Comparison of ENCODE assay signal across 20 cellular contexts in the genomic region with DNA sequence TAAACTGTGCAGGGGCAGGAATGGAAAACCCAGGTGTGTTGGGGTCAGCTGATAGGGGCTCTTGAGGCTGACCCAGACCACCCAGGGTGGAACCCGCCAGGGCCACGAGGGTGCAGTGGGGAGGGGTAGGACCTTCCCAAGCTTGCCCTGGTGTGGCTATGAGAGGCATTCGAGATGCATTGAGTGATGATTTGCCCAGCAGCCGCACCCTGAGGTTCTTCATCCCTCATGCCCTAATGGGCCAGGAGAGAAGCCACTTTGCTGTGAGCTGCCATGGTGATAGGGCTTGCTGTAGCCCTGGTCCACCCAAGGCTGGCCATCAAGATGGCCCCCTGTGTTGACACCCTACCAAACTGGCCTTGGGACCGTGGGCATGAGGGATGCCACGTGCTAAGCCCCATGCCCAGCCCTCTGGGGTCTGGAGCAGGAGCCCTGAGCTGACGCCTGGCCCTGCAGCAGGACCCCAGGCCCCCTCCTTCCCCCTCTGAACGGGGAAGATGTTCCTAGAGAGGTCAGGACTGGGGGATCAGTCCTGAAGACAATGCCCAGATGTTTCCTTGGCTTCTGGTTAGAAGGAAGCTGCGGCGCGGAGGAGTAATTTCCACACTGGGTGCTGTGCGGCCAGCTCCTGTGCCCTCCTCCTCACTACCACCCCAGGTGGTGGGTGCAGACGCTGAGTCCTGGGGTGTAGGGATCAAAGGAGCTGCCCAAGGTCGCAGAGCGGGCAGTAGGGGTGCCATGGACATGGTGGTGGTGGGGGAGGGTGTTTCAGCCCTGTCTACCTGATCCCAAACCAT.
DNase-seq lines count a peak whose midpoint lies in the region; ATAC-seq and TF ChIP-seq lines count a peak whose summit lies in the region.
"Had no signal": no experiment of that assay in that cellular context is flagged by ENCODE, and none has a peak within 500 bp of the region (broad histone marks: within the 10 kb centered on the region; RNA-seq: fewer than 3 reads in every experiment).

No MANE protein-coding gene starts in this region.

- WGBS in right cardiac atrium, result 70% methylated on average over 15 of the region's 15 CpGs
- no CpG with 5 or more reads among the region's 15 CpGs for WGBS in neuronal stem cell (ENCODE audit: extremely low coverage in 2 of 2, insufficient read length in 2 of 2, insufficient replicate concordance in 1 of 2), 2 donors

- H3K4me3 ChIP-seq in right cardiac atrium (ENCODE audit: low read length) (no peak overlapping the region), right atrium auricular region (no peak overlapping the region), neuronal stem cell (ENCODE audit: low read length in 2 of 2) (no peak overlapping the region)
- H3K4me3 ChIP-seq: BLaER1 treated with 17β-estradiol and CSF1 and Interleukin-3, amounts not matched to agents 10 nM and 100 nM; GM23338; Peyer's patch had no signal

- peaks cover 15% of the 10 kb centered on the region for H3K27me3 Mint-ChIP-seq in T-helper 17 cell

- peaks cover 5% of the 10 kb centered on the region for H3K4me1 Mint-ChIP-seq in T-helper 17 cell
- H3K4me1 Mint-ChIP-seq: CD8-positive, alpha-beta memory T cell had no signal

- no peak overlapping the region for H4K91ac ChIP-seq in neuronal stem cell (ENCODE audit: low read depth, low read length, poor library complexity)

- H3K27ac ChIP-seq in right cardiac atrium (ENCODE audit: low read length) (no peak overlapping the region), right atrium auricular region (no peak overlapping the region), neuronal stem cell (replicated peaks; ENCODE audit: low read length) (no peak overlapping the region)
- H3K27ac ChIP-seq: BLaER1 treated with 17β-estradiol and CSF1 and Interleukin-3, amounts not matched to agents 10 nM and 100 nM; Peyer's patch had no signal

- H3K36me3 Mint-ChIP-seq in T-helper 17 cell (ENCODE audit: low read depth), result no peaks in the 10 kb centered on the region
- H3K36me3 Mint-ChIP-seq: CD8-positive, alpha-beta memory T cell had no signal

- H3K4me3 Mint-ChIP-seq in T-helper 17 cell, result no peak overlapping the region
- H3K4me3 Mint-ChIP-seq: CD8-positive, alpha-beta memory T cell; GM23338 had no signal

- H2BK120ac ChIP-seq in neuronal stem cell (ENCODE audit: low read depth, low read length), result no peak overlapping the region

- ATAC-seq in right cardiac atrium (no peak), T-helper 17 cell (no peak), GM21825 (IDR thresholded peaks at IDR 0.05; ENCODE audit: unreplicated experiment) (no peak)
- ATAC-seq: GM23338, Right ventricle myocardium inferior had no signal

- H3K4me1 ChIP-seq in right cardiac atrium (ENCODE audit: control insufficient read depth, insufficient read depth, low read length) (peaks cover 3% of the 10 kb centered on the region), right atrium auricular region (peaks cover 0 to 12% of the 10 kb centered on the region in 2 donors), neuronal stem cell (ENCODE audit: control insufficient read depth in 2 of 2, insufficient read depth in 1 of 2, low read depth in 1 of 2, low read length in 2 of 2) (peaks cover 0 to 5% of the 10 kb centered on the region in 2 donors)
- H3K4me1 ChIP-seq: Peyer's patch had no signal

- H3K9ac ChIP-seq in neuronal stem cell (ENCODE audit: low read depth, low read length, poor library complexity), result no peak overlapping the region
- H3K9ac ChIP-seq: BLaER1 treated with 17β-estradiol and CSF1 and Interleukin-3, amounts not matched to agents 10 nM and 100 nM had no signal

- peak in 2 of 3 donors; percentile 19 to 30 for DNase-seq in right cardiac atrium
- DNase-seq in right atrium auricular region (ENCODE audit: low spot score), result no peak
- no peak for DNase-seq in T-helper 17 cell
- no peak for DNase-seq in neuronal stem cell (ENCODE audit: low spot score)
- DNase-seq in stimulated activated CD4-positive, alpha-beta T cell treated with anti-CD3 and anti-CD28 coated beads, Interleukin-2, amount 100 ng/mL, for 48 hours, result no peak
- DNase-seq in NCI-H1048 (lab: John Stamatoyannopoulos, UW), result no peak
- DNase-seq in cortex of kidney (lab: John Stamatoyannopoulos, UW), result no peak
- DNase-seq: CD8-positive, alpha-beta memory T cell; DMS53; EL; KG1; NCI-H1092; NCI-H2081 treated with DMSO at 0.1 percent for 48 hours; NCI-H446 treated with DMSO at 0.1 percent for 48 hours; NCI-H748 treated with DMSO at 0.1 percent for 48 hours; Peyer's patch had no signal

- H3K79me1 ChIP-seq in neuronal stem cell (ENCODE audit: low read depth, low read length), result no peaks in the 10 kb centered on the region

- no peak overlapping the region for H2BK12ac ChIP-seq in neuronal stem cell (ENCODE audit: low read length)

- intact Hi-C loops in right cardiac atrium (cut with DNase I), result no loop called here

- no peak overlapping the region for H2AFZ ChIP-seq in neuronal stem cell (ENCODE audit: low read length)
- H2AFZ ChIP-seq: GM23338 had no signal

- no peak overlapping the region for H3K4ac ChIP-seq in neuronal stem cell (ENCODE audit: low read length)

- H4K8ac ChIP-seq in neuronal stem cell (ENCODE audit: low read depth, low read length), result no peak overlapping the region

- peak overlapping the region; percentile 91 for H2AK5ac ChIP-seq in neuronal stem cell (ENCODE audit: low read depth, low read length)

- H3K36me3 ChIP-seq in right atrium auricular region (no peaks in the 10 kb centered on the region), neuronal stem cell (replicated peaks in 1 of 2; ENCODE audit: control insufficient read depth in 2 of 2, insufficient read depth in 2 of 2, low read length in 2 of 2) (no peaks in the 10 kb centered on the region)
- H3K36me3 ChIP-seq: BLaER1 treated with 17β-estradiol and CSF1 and Interleukin-3, amounts not matched to agents 10 nM and 100 nM; Peyer's patch had no signal

- no peak overlapping the region for H3K4me2 ChIP-seq in neuronal stem cell (ENCODE audit: insufficient read depth, low read length, poor library complexity, severe bottlenecking)
- H3K4me2 ChIP-seq: GM23338 had no signal

- no peak for TF ChIP-seq CTCF in right atrium auricular region (IDR thresholded peaks at IDR 0.05)

- H3K27me3 ChIP-seq in right cardiac atrium (ENCODE audit: control insufficient read depth, insufficient read depth) (no peaks in the 10 kb centered on the region), right atrium auricular region (no peaks in the 10 kb centered on the region), neuronal stem cell (ENCODE audit: control insufficient read depth in 3 of 3, insufficient read depth in 3 of 3, low read depth in 1 of 3, low read length in 3 of 3) (peaks cover 0 to 27% (median 0%) of the 10 kb centered on the region in 3 experiments)
- H3K27me3 ChIP-seq: BLaER1 treated with 17β-estradiol and CSF1 and Interleukin-3, amounts not matched to agents 10 nM and 100 nM; Peyer's patch had no signal

- H3K18ac ChIP-seq in neuronal stem cell (ENCODE audit: low read length), result peak overlapping the region; percentile 44

- H3K14ac ChIP-seq in neuronal stem cell (ENCODE audit: low read length), result no peak overlapping the region

- no peak overlapping the region for H3K23ac ChIP-seq in neuronal stem cell (ENCODE audit: low read depth, low read length, poor library complexity)

- H3K27ac Mint-ChIP-seq in T-helper 17 cell, result peak overlapping the region; percentile 67
- H3K27ac Mint-ChIP-seq: CD8-positive, alpha-beta memory T cell; GM23338 had no signal

- H2BK15ac ChIP-seq in neuronal stem cell (ENCODE audit: low read length), result peak overlapping the region; percentile 10

- H2BK5ac ChIP-seq in neuronal stem cell (ENCODE audit: low read length), result no peak overlapping the region

- H3K9me3 ChIP-seq in right cardiac atrium (ENCODE audit: control insufficient read depth, low read length), result no peaks in the 10 kb centered on the region
- no peaks in the 10 kb centered on the region for H3K9me3 ChIP-seq in right atrium auricular region
- H3K9me3 ChIP-seq in T-helper 17 cell (ENCODE audit: control insufficient read depth, low read length, poor library complexity, severe bottlenecking), result no peaks in the 10 kb centered on the region
- peaks cover 0 to 3% of the 10 kb centered on the region in 2 donors for H3K9me3 ChIP-seq in neuronal stem cell (replicated peaks in 1 of 2; ENCODE audit: control insufficient read depth in 2 of 2, insufficient read depth in 1 of 2, low read depth in 1 of 2, low read length in 2 of 2)
- H3K9me3 ChIP-seq: Peyer's patch had no signal

Comparison
In these comparisons a context has a peak if more than half of its experiments do, and no peak if none do; other contexts are left out.
1. DNase-seq: peak in right cardiac atrium (2 of 3); none in right atrium auricular region (single experiment), T-helper 17 cell (0 of 3), neuronal stem cell (single experiment), stimulated activated CD4-positive, alpha-beta T cell treated with anti-CD3 and anti-CD28 coated beads, Interleukin-2, amount 100 ng/mL, for 48 hours (0 of 2), NCI-H1048 (single experiment) and cortex of kidney (single experiment).